In genomic region chr9:33129886-33130284, GRCh38 we compare ENCODE assay signal across 9 cellular contexts. TPM values are rescaled to one million over a fixed set of nuclear protein-coding genes. Genes with fewer than 3 reads are reported as not detected.
A peak's percentile ranks its signal among the peaks of the same experiment; 100 is the strongest.
DNase-seq lines count a peak whose midpoint lies in the region; ATAC-seq and TF ChIP-seq lines count a peak whose summit lies in the region.
"Had no signal": no experiment of that assay in that cellular context is flagged by ENCODE, and none has a peak within 500 bp of the region (broad histone marks: within the 10 kb centered on the region; RNA-seq: fewer than 3 reads in every experiment).

No MANE protein-coding gene starts in this region.

- no peak overlapping the region for H3K4me3 ChIP-seq in colonic mucosa
- H3K4me3 ChIP-seq in spleen: no peak overlapping the region
- no peak overlapping the region for H3K4me3 ChIP-seq in tibial nerve
- H3K4me3 ChIP-seq: ascending aorta had no signal

- no peak for TF ChIP-seq POLR2A in spleen (IDR thresholded peaks at IDR 0.05)
- TF ChIP-seq POLR2A in tibial nerve (IDR thresholded peaks at IDR 0.05): no peak

- TF ChIP-seq CTCF in colonic mucosa (IDR thresholded peaks at IDR 0.05) (no peak), spleen (IDR thresholded peaks at IDR 0.05 in 8 of 11, conservative IDR thresholded peaks at IDR 0.05 in 3 of 11) (no peak), tibial nerve (IDR thresholded peaks at IDR 0.05) (no peak)

- 26 to 32% (median 26%) methylated on average over 5 of the region's 5 CpGs for WGBS in spleen, 5 donors
- WGBS in tibial nerve, 2 donors: 77 to 79% methylated on average over 5 of the region's 5 CpGs

- peak; percentile 12 for DNase-seq in SIG-M5 treated with dmso at 0.1 percent for 504 hours (lab: John Stamatoyannopoulos, UW; ENCODE audit: unreplicated experiment)
- no peak for DNase-seq in SIG-M5 (lab: John Stamatoyannopoulos, UW)
- peak; percentile 51 for DNase-seq in colonic mucosa
- peak; percentile 51 for DNase-seq in spleen
- DNase-seq in tibial nerve (ENCODE audit: low spot score in 2 of 2): no peak
- DNase-seq in C1 segment of cervical spinal cord (lab: John Stamatoyannopoulos, UW): no peak

- ATAC-seq in HG03095 (IDR thresholded peaks at IDR 0.05; ENCODE audit: unreplicated experiment) (peak; percentile 46), HG02970 (IDR thresholded peaks at IDR 0.05; ENCODE audit: low FRiP score, unreplicated experiment) (no peak)

- intact Hi-C loops in colonic mucosa (cut with DNase I) (no loop called here), spleen (cut with DNase I; ENCODE audit: low total_unique reads) (no loop called here)

- no peaks in the 10 kb centered on the region for H3K36me3 ChIP-seq in colonic mucosa
- H3K36me3 ChIP-seq in spleen: peaks cover 2 to 100% (median 50%) of the 10 kb centered on the region in 6 donors
- peaks cover 0 to 92% (median 0%) of the 10 kb centered on the region in 3 donors for H3K36me3 ChIP-seq in tibial nerve

- H3K9me3 ChIP-seq in colonic mucosa (no peaks in the 10 kb centered on the region), spleen (no peaks in the 10 kb centered on the region), tibial nerve (no peaks in the 10 kb centered on the region)
- H3K9me3 ChIP-seq: ascending aorta had no signal

- no peak overlapping the region for H3K9ac ChIP-seq in colonic mucosa (ENCODE audit: low read depth in 2 of 2, low read length in 2 of 2)

- peak overlapping the region; percentile 64 for H3K27ac ChIP-seq in colonic mucosa
- H3K27ac ChIP-seq in spleen: peak overlapping the region; percentile 8 to 80 (median 68)
- H3K27ac ChIP-seq in tibial nerve: peak overlapping the region in 2 of 4 donors; percentile 7 to 46

- H3K27me3 ChIP-seq in colonic mucosa (no peaks in the 10 kb centered on the region), spleen (replicated peaks in 1 of 7) (no peaks in the 10 kb centered on the region), tibial nerve (no peaks in the 10 kb centered on the region)
- H3K27me3 ChIP-seq: ascending aorta had no signal

- TF ChIP-seq EP300 in tibial nerve (IDR thresholded peaks at IDR 0.05): no peak

- H3K4me1 ChIP-seq in colonic mucosa: peaks cover 26% of the 10 kb centered on the region
- peaks cover 40 to 100% (median 64%) of the 10 kb centered on the region in 6 donors for H3K4me1 ChIP-seq in spleen
- H3K4me1 ChIP-seq in tibial nerve: peaks cover 0 to 66% (median 26%) of the 10 kb centered on the region in 4 donors

RNA-seq across cellular contexts. Expression of gene B4GALT1, which starts 37.3 kb away (rescaled TPM):
- total RNA-seq in colonic mucosa (10 to 100 TPM; 76.9 to 78.7 TPM), spleen (100 to 1,000 TPM in 2 of 7 donors, 10 to 100 TPM in 5; 75.1 to 111 (median 91.4) TPM), tibial nerve (10 to 100 TPM; 51.6 to 74.4 (median 65.3) TPM)
- 10 to 100 TPM; 18.1 to 29.5 (median 25.4) TPM for polyA plus RNA-seq in spleen

RNA-seq across cellular contexts. Expression of gene SMU1, which starts 53.4 kb away (rescaled TPM):
- 10 to 100 TPM; 17.4 to 18.7 TPM for total RNA-seq in colonic mucosa
- 10 to 100 TPM; 15.7 to 23.3 (median 19.4) TPM for total RNA-seq in spleen
- polyA plus RNA-seq in spleen: 10 to 100 TPM in 1 of 3 donors, 1 to 10 TPM in 2; 7.2 to 12.2 (median 9.9) TPM
- 10 to 100 TPM; 15.1 to 19.9 (median 16.8) TPM for total RNA-seq in tibial nerve

Comparison
In these comparisons a context has a peak if more than half of its experiments do, and no peak if none do; other contexts are left out.
1. DNase-seq: peak in SIG-M5 treated with dmso at 0.1 percent for 504 hours (single experiment), colonic mucosa (single experiment) and spleen (single experiment); none in SIG-M5 (single experiment), tibial nerve (0 of 2) and C1 segment of cervical spinal cord (0 of 14).